In genomic region chr13:101998129-101998528, GRCh38 we compare ENCODE assay signal across 27 cellular contexts.
DNase-seq lines count a peak whose midpoint lies in the region; ATAC-seq and TF ChIP-seq lines count a peak whose summit lies in the region.
"Had no signal": no experiment of that assay in that cellular context is flagged by ENCODE, and none has a peak within 500 bp of the region (broad histone marks: within the 10 kb centered on the region; RNA-seq: fewer than 3 reads in every experiment).

No MANE protein-coding gene starts in this region.

- no peak for ATAC-seq in SK-N-SH treated with all-trans-retinoic acid at 6 μM for 48 hours
- ATAC-seq: A549; CD8-positive, alpha-beta T cell had no signal

- peaks cover 0 to 17% of the 10 kb centered on the region in 2 experiments; a peak in 2 of 4 replicates for H3K4me1 ChIP-seq in SK-N-SH (ENCODE audit: control insufficient read depth in 1 of 2, insufficient read depth in 2 of 2, low read depth in 1 of 2, low read length in 1 of 2)
- H3K4me1 ChIP-seq: A549; BLaER1; BLaER1 treated with 17β-estradiol and CSF1 and Interleukin-3, amounts not matched to agents 10 nM and 100 nM; Caco-2 had no signal

- H3K9me3 ChIP-seq in SK-N-SH: no peaks in the 10 kb centered on the region
- H3K9me3 ChIP-seq: A549; BE2C; BLaER1; BLaER1 treated with 17β-estradiol and CSF1 and Interleukin-3, amounts not matched to agents 10 nM and 100 nM; Caco-2 had no signal

- H3K27ac ChIP-seq in SK-N-SH (ENCODE audit: low read depth in 2 of 2, low read length in 1 of 2): no peak overlapping the region
- H3K27ac ChIP-seq: 22Rv1; A549; BLaER1; BLaER1 treated with 17β-estradiol and CSF1 and Interleukin-3, amounts not matched to agents 10 nM and 100 nM; C4-2B had no signal

- H4K20me1 ChIP-seq in SK-N-SH (ENCODE audit: insufficient read depth): no peaks in the 10 kb centered on the region
- H4K20me1 ChIP-seq: BLaER1; BLaER1 treated with 17β-estradiol and CSF1 and Interleukin-3, amounts not matched to agents 10 nM and 100 nM had no signal

- DNase-seq in SK-N-SH: no peak
- DNase-seq: 8988T; ACHN; AML-193; BE2C; C1 segment of cervical spinal cord; Caco-2; Calu3; CD4-positive, alpha-beta memory T cell; CD4-positive, alpha-beta T cell; CD4-positive, CD25-positive, alpha-beta regulatory T cell; CD8-positive, alpha-beta memory T cell; CD8-positive, alpha-beta T cell; COR-L47; DMS 273 treated with DMSO at 0.1 percent for 48 hours; DMS153; DMS53; DMS79; DMS79 treated with DMSO at 0.1 percent for 48 hours; DND-41; EL had no signal

- H3K4me3 ChIP-seq in SK-N-SH (ENCODE audit: low read depth in 2 of 2, low read length in 1 of 2): no peak overlapping the region
- H3K4me3 ChIP-seq: A549; BLaER1; BLaER1 treated with 17β-estradiol and CSF1 and Interleukin-3, amounts not matched to agents 10 nM and 100 nM had no signal

- WGBS in SK-N-SH (ENCODE audit: low lambda C conversion rate): 82% methylated on average over 1 of the region's 1 CpG

- TF ChIP-seq RAD21 in SK-N-SH (IDR thresholded peaks at IDR 0.05; ENCODE audit: low read length): no peak

- no peak overlapping the region for H2AFZ ChIP-seq in SK-N-SH (ENCODE audit: low read depth)

- no peak for TF ChIP-seq EP300 in SK-N-SH (IDR thresholded peaks at IDR 0.05; ENCODE audit: borderline replicate concordance in 1 of 2, low read depth in 1 of 2, low read length in 1 of 2)

- POLR2A ChIA-PET in SK-N-SH (lab: Yijun Ruan, JAX): no interaction called here

- H3K79me2 ChIP-seq in SK-N-SH (ENCODE audit: insufficient read depth): no peaks in the 10 kb centered on the region

- H3F3A ChIP-seq in SK-N-SH (replicated peaks; ENCODE audit: insufficient read depth): no peaks in the 10 kb centered on the region

- H3K36me3 ChIP-seq in SK-N-SH (replicated peaks in 1 of 2; ENCODE audit: control insufficient read depth in 1 of 2, insufficient read depth in 2 of 2, low read length in 1 of 2): no peaks in the 10 kb centered on the region
- H3K36me3 ChIP-seq: BE2C; BLaER1; BLaER1 treated with 17β-estradiol and CSF1 and Interleukin-3, amounts not matched to agents 10 nM and 100 nM had no signal

- CTCF ChIA-PET in SK-N-SH (lab: Yijun Ruan, JAX): interaction anchor here (1.0 to 1.3 kb wide), 2 partner anchors 558 to 572 kb away, joined by 3 read pairs; no protein-coding TSS in a partner anchor

- no peak for TF ChIP-seq CTCF in SK-N-SH (IDR thresholded peaks at IDR 0.05)

- H3K9ac ChIP-seq in SK-N-SH: no peak overlapping the region
- H3K9ac ChIP-seq: BLaER1; BLaER1 treated with 17β-estradiol and CSF1 and Interleukin-3, amounts not matched to agents 10 nM and 100 nM had no signal

- no peaks in the 10 kb centered on the region for H3K9me2 ChIP-seq in SK-N-SH

- no peak overlapping the region for H3K4me2 ChIP-seq in SK-N-SH
- H3K4me2 ChIP-seq: A549; BLaER1; BLaER1 treated with 17β-estradiol and CSF1 and Interleukin-3, amounts not matched to agents 10 nM and 100 nM had no signal

- no peaks in the 10 kb centered on the region for H3K27me3 ChIP-seq in SK-N-SH (ENCODE audit: insufficient read depth)
- H3K27me3 ChIP-seq: BE2C; BLaER1; BLaER1 treated with 17β-estradiol and CSF1 and Interleukin-3, amounts not matched to agents 10 nM and 100 nM had no signal

TF ChIP-seq in SK-N-SH treated with all-trans-retinoic acid at 6 μM for 48 hours, 23 proteins besides CTCF, POLR2A, EP300 and RAD21 (continues in another document):
- TF ChIP-seq ISL1 (CRISPR knock-in tag; IDR thresholded peaks at IDR 0.05) (peak; percentile 96), TSHZ2 (CRISPR knock-in tag; IDR thresholded peaks at IDR 0.05) (no peak), CSDC2 (CRISPR knock-in tag; IDR thresholded peaks at IDR 0.05) (no peak), CSRNP3 (CRISPR knock-in tag; IDR thresholded peaks at IDR 0.05) (no peak), TOX (CRISPR knock-in tag; IDR thresholded peaks at IDR 0.05; ENCODE audit: borderline replicate concordance) (no peak), TCF4 (CRISPR knock-in tag; IDR thresholded peaks at IDR 0.05; ENCODE audit: borderline replicate concordance) (peak; percentile 22; the same call in 1 of the 2 replicates)

TF ChIP-seq in SK-N-SH, 30 proteins besides CTCF, POLR2A, EP300 and RAD21:
- TF ChIP-seq POLR2AphosphoS5 (IDR thresholded peaks at IDR 0.05; ENCODE audit: low read depth, low read length) (no peak), GATA2 (CRISPR knock-in tag; IDR thresholded peaks at IDR 0.05) (no peak), USF2 (IDR thresholded peaks at IDR 0.05; ENCODE audit: borderline replicate concordance, low read depth, low read length) (no peak), RXRA (IDR thresholded peaks at IDR 0.05; ENCODE audit: borderline replicate concordance, low read depth) (no peak), YY1 (IDR thresholded peaks at IDR 0.05; ENCODE audit: low read depth) (no peak), REST (IDR thresholded peaks at IDR 0.05; ENCODE audit: low read depth, low read length) (no peak), RCOR1 (IDR thresholded peaks at IDR 0.05; ENCODE audit: low read length) (no peak), ELF1 (IDR thresholded peaks at IDR 0.05) (no peak), EZH2phosphoT487 (IDR thresholded peaks at IDR 0.05; ENCODE audit: borderline replicate concordance, low read depth) (no peak), TAF1 (IDR thresholded peaks at IDR 0.05; ENCODE audit: borderline replicate concordance, low read depth, low read length) (no peak), IRF3 (IDR thresholded peaks at IDR 0.05; ENCODE audit: low read depth, low read length) (no peak), PBX3 (IDR thresholded peaks at IDR 0.05) (no peak), MEF2A (IDR thresholded peaks at IDR 0.05; ENCODE audit: borderline replicate concordance, low read depth) (no peak), GABPA (IDR thresholded peaks at IDR 0.05; ENCODE audit: low read depth) (no peak), FOXM1 (IDR thresholded peaks at IDR 0.05; ENCODE audit: low read depth) (no peak), CHD2 (IDR thresholded peaks at IDR 0.05; ENCODE audit: low read length, partially characterized antibody) (no peak), MAX (IDR thresholded peaks at IDR 0.05; ENCODE audit: low read depth) (no peak), MXI1 (IDR thresholded peaks at IDR 0.05; ENCODE audit: low read depth, low read length) (no peak), RFX5 (IDR thresholded peaks at IDR 0.05; ENCODE audit: low read length) (no peak), TEAD4 (IDR thresholded peaks at IDR 0.05; ENCODE audit: borderline replicate concordance, insufficient read depth) (no peak)
